ENCODE assay signal across 16 cellular contexts in the genomic region with DNA sequence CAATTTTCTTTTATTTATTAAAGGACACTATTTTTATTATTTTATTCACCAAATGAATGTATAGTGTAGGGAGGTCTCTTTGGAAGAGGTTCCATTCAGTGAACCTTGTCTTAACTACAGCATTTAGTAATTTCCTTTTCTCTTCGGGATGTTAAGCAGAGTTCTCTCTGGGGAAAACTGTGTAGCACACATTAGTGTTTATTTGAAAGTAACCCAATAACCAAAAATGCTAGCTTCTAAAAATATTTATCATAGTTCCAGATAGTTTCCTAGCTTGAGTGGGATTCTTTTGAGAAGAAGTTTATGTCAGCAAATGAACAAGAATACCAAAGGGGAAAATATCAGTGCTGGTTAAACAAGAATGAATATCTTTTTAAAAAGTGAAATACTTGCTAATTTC.
A peak's percentile ranks its signal among the peaks of the same experiment; 100 is the strongest.
DNase-seq lines count a peak whose midpoint lies in the region; ATAC-seq, FAIRE-seq and TF ChIP-seq lines count a peak whose summit lies in the region.
"Had no signal": no experiment of that assay in that cellular context is flagged by ENCODE, and none has a peak within 500 bp of the region (broad histone marks: within the 10 kb centered on the region; RNA-seq: fewer than 3 reads in every experiment).

No MANE protein-coding gene starts in this region.

- no peak for TF ChIP-seq POLR2A in IMR-90 (IDR thresholded peaks at IDR 0.05; ENCODE audit: low read depth, low read length)
- TF ChIP-seq POLR2A in prostate gland (IDR thresholded peaks at IDR 0.05): no peak

- intact Hi-C loops in IMR-90 (cut with micrococcal nuclease): loop anchor here (5.0 kb wide), 1 partner anchor 45 kb away; no protein-coding TSS in a partner anchor
- intact Hi-C loops in prostate gland (cut with DNase I): loop anchor here (5.0 to 10.0 kb wide), 2 partner anchors 80 to 413 kb away; partner anchors contain the start of genes CLIC4, NIPAL3 and STPG1

- no peak overlapping the region for H3K4ac ChIP-seq in IMR-90 (ENCODE audit: low read depth, low read length)

- H3K36me3 ChIP-seq in IMR-90 (ENCODE audit: control insufficient read depth, insufficient read depth, low read length) (peaks cover 1% of the 10 kb centered on the region; the same call in 1 of the 2 replicates), osteoblast (ENCODE audit: insufficient read depth, low read length) (peaks cover 41% of the 10 kb centered on the region), prostate gland (no peaks in the 10 kb centered on the region), small intestine (ENCODE audit: control insufficient read depth in 2 of 2, insufficient read depth in 2 of 2, low read length in 2 of 2) (no peaks in the 10 kb centered on the region)

- no peak overlapping the region for H4K8ac ChIP-seq in IMR-90 (ENCODE audit: low read depth in 2 of 2, low read length in 2 of 2)

- H3K79me1 ChIP-seq in IMR-90 (ENCODE audit: low read depth in 1 of 2, low read length in 2 of 2): peaks cover 0 to 40% of the 10 kb centered on the region in 2 experiments; a peak in 2 of 4 replicates

- no peak for FAIRE-seq in D721Med (lab: Jason Lieb, UNC)
- no peak for FAIRE-seq in small intestine (lab: Jason Lieb, UNC)
- FAIRE-seq: colon, frontal cortex had no signal

- no TSS peak for BruUV-seq in IMR-90 (replicated peaks; lab: Mats Ljungman, UMichigan)

- H3K14ac ChIP-seq in IMR-90 (replicated peaks; ENCODE audit: low read depth, low read length): no peak overlapping the region

- no peak overlapping the region for H3K4me3 ChIP-seq in IMR-90 (ENCODE audit: insufficient read depth, low read depth, low read length)
- no peak overlapping the region for H3K4me3 ChIP-seq in choroid plexus epithelial cell (ENCODE audit: low read depth, low read length)
- no peak overlapping the region for H3K4me3 ChIP-seq in osteoblast (ENCODE audit: insufficient read depth, low read length)
- H3K4me3 ChIP-seq in prostate gland: no peak overlapping the region
- H3K4me3 ChIP-seq in small intestine (ENCODE audit: low read depth in 1 of 2, low read length in 2 of 2): no peak overlapping the region
- H3K4me3 ChIP-seq: testis had no signal

- no peak overlapping the region for H2AK9ac ChIP-seq in IMR-90 (replicated peaks; ENCODE audit: low read depth, low read length, poor library complexity)

- H2BK5ac ChIP-seq in IMR-90 (ENCODE audit: low read depth, low read length, poor library complexity, severe bottlenecking): peak overlapping the region; percentile 87

- no peak overlapping the region for H4K91ac ChIP-seq in IMR-90 (ENCODE audit: insufficient read depth, low read depth, low read length)

- H3K79me2 ChIP-seq in osteoblast (ENCODE audit: insufficient read depth, low read length): peaks cover 92% of the 10 kb centered on the region

- POLR2A ChIA-PET in IMR-90 (lab: Charles Lee; ENCODE audit: unreplicated experiment): interaction anchor here (0.7 kb wide), 1 partner anchor 144 kb away, joined by 4 read pairs; no protein-coding TSS in a partner anchor

- DNase-seq in AG09319 (ENCODE audit: extremely low read depth, low read depth): peak; percentile 7
- DNase-seq in IMR-90: peak; percentile 44
- peak; percentile 55 for DNase-seq in choroid plexus epithelial cell (ENCODE audit: low read depth)
- DNase-seq in osteoblast (ENCODE audit: insufficient read length, low spot score, missing footprints): no peak
- no peak for DNase-seq in prostate gland (ENCODE audit: low spot score)
- DNase-seq in D721Med (ENCODE audit: insufficient read length, low spot score): no peak
- no peak for DNase-seq in small intestine
- DNase-seq: activated CD8-positive, alpha-beta memory T cell treated with anti-CD3 and anti-CD28 coated beads for 24 hours; DMS79; NCI-H524; SHP77 treated with DMSO at 0.1 percent for 48 hours; testis had no signal

- no peak overlapping the region for H2BK120ac ChIP-seq in IMR-90 (ENCODE audit: low read depth, low read length)

- in situ Hi-C loops in IMR-90 (cut with MboI; ENCODE audit: low sequenced_read_pairs): no loop called here

- H4K20me1 ChIP-seq in IMR-90 (ENCODE audit: insufficient read depth, low read length) (peaks cover 88% of the 10 kb centered on the region), osteoblast (ENCODE audit: insufficient read depth, low read length) (peaks cover 88% of the 10 kb centered on the region)

- H3K18ac ChIP-seq in IMR-90 (ENCODE audit: low read depth, low read length): no peak overlapping the region

- H2AFZ ChIP-seq in IMR-90 (replicated peaks; ENCODE audit: low read length, poor library complexity) (no peak overlapping the region), osteoblast (ENCODE audit: low read length) (no peak overlapping the region)

- no peak overlapping the region for H4K5ac ChIP-seq in IMR-90 (ENCODE audit: low read depth, low read length)

- WGBS in IMR-90 (ENCODE audit: extremely low coverage in 2 of 2, insufficient read length in 1 of 2), 2 experiments: no CpG with 5 or more reads among the region's 1 CpG
- 55% methylated on average over 1 of the region's 1 CpG for WGBS in prostate gland
- 45 to 83% (median 66%) methylated on average over 1 of the region's 1 CpG for WGBS in small intestine, 3 donors

- peaks cover 11% of the 10 kb centered on the region for H3K9me1 ChIP-seq in IMR-90 (ENCODE audit: insufficient read depth, low read length)

- H3K56ac ChIP-seq in IMR-90 (ENCODE audit: extremely low read depth, insufficient read depth, low read length): no peak overlapping the region

- no peak for TF ChIP-seq CTCF in AG09319 (IDR thresholded peaks at IDR 0.05; ENCODE audit: low read depth, low read length)
- no peak for TF ChIP-seq CTCF in IMR-90 (conservative IDR thresholded peaks at IDR 0.05; ENCODE audit: low read depth, low read length)
- TF ChIP-seq CTCF in choroid plexus epithelial cell (conservative IDR thresholded peaks at IDR 0.05; ENCODE audit: low read depth, low read length): no peak
- TF ChIP-seq CTCF in osteoblast (IDR thresholded peaks at IDR 0.05; ENCODE audit: extremely low read depth, low read depth, low read length): no peak
- no peak for TF ChIP-seq CTCF in prostate gland (IDR thresholded peaks at IDR 0.05)
- no peak for TF ChIP-seq CTCF in D721Med (IDR thresholded peaks at IDR 0.05; ENCODE audit: insufficient read depth, missing control alignments)

- H3K23ac ChIP-seq in IMR-90 (ENCODE audit: low read depth, low read length): no peak overlapping the region

- H3K4me1 ChIP-seq in IMR-90 (ENCODE audit: control insufficient read depth, insufficient read depth, low read length) (peaks cover 19% of the 10 kb centered on the region), osteoblast (ENCODE audit: insufficient read depth, low read length) (peaks cover 43% of the 10 kb centered on the region), prostate gland (replicated peaks) (no peaks in the 10 kb centered on the region), small intestine (ENCODE audit: control insufficient read depth in 2 of 2, insufficient read depth in 1 of 2, low read depth in 1 of 2, low read length in 1 of 2) (no peaks in the 10 kb centered on the region)

- dilution Hi-C loops in IMR-90 (cut with HindIII; ENCODE audit: low sequenced_read_pairs, unreplicated experiment): no loop called here

- H3K27ac ChIP-seq in IMR-90 (ENCODE audit: insufficient read depth, low read length): peak overlapping the region; percentile 47; the same call in 1 of the 2 replicates
- H3K27ac ChIP-seq in osteoblast (ENCODE audit: low read depth, low read length): peak overlapping the region; percentile 32
- no peak overlapping the region for H3K27ac ChIP-seq in prostate gland
- H3K27ac ChIP-seq in small intestine (ENCODE audit: low read depth in 1 of 2, low read length in 1 of 2): no peak overlapping the region

- H3K4me2 ChIP-seq in IMR-90 (ENCODE audit: low read depth, low read length) (peak overlapping the region; percentile 69; the same call in 1 of the 2 replicates), osteoblast (ENCODE audit: insufficient read depth, low read length) (peak overlapping the region; percentile 30)

- TF ChIP-seq RAD21 in IMR-90 (IDR thresholded peaks at IDR 0.05; ENCODE audit: low read length): no peak

- H3K27me3 ChIP-seq in IMR-90 (ENCODE audit: control insufficient read depth, insufficient read depth, low read length) (no peaks in the 10 kb centered on the region), osteoblast (ENCODE audit: insufficient read depth, low read length) (no peaks in the 10 kb centered on the region), prostate gland (replicated peaks; ENCODE audit: insufficient read depth) (no peaks in the 10 kb centered on the region), small intestine (ENCODE audit: control insufficient read depth in 2 of 2, insufficient read depth in 2 of 2, low read length in 2 of 2) (no peaks in the 10 kb centered on the region)
- H3K27me3 ChIP-seq: testis had no signal

- CTCF ChIA-PET in IMR-90 (lab: Yijun Ruan, JAX): interaction anchor here (0.6 to 1.2 kb wide), 5 partner anchors 23 to 273 kb away, joined by 3 to 4 read pairs (median 4); no protein-coding TSS in a partner anchor

- ATAC-seq in IMR-90 (ENCODE audit: low read depth): peak; percentile 62
- ATAC-seq in GM19328 (IDR thresholded peaks at IDR 0.05; ENCODE audit: unreplicated experiment): no peak
- ATAC-seq: activated naive CD4-positive, alpha-beta T cell treated with anti-CD3 and anti-CD28 coated beads, Interleukin-2, amount 50 U/mL, for 72 hours had no signal

- H2AK5ac ChIP-seq in IMR-90 (ENCODE audit: low read depth, low read length): no peak overlapping the region

- H3K9me3 ChIP-seq in IMR-90 (ENCODE audit: control insufficient read depth, insufficient read depth, low read length) (no peaks in the 10 kb centered on the region), osteoblast (ENCODE audit: low read depth, low read length) (no peaks in the 10 kb centered on the region), prostate gland (no peaks in the 10 kb centered on the region), small intestine (ENCODE audit: control insufficient read depth, low read depth) (no peaks in the 10 kb centered on the region)
- H3K9me3 ChIP-seq: testis had no signal

- H2BK15ac ChIP-seq in IMR-90 (ENCODE audit: low read depth, low read length): no peak overlapping the region

- H3K9ac ChIP-seq in IMR-90 (ENCODE audit: low read depth, low read length): no peak overlapping the region; the same call in 1 of the 2 replicates

- H2BK20ac ChIP-seq in IMR-90 (ENCODE audit: low read depth, low read length): no peak overlapping the region

TF ChIP-seq in IMR-90, 13 proteins besides CTCF, POLR2A, EP300 and RAD21 (continues in another document):
- TF ChIP-seq MAZ (IDR thresholded peaks at IDR 0.05; ENCODE audit: borderline replicate concordance, low read depth, low read length): no peak
- TF ChIP-seq RFX5 (IDR thresholded peaks at IDR 0.05; ENCODE audit: low read depth, low read length): no peak
- TF ChIP-seq, protein P1, sequence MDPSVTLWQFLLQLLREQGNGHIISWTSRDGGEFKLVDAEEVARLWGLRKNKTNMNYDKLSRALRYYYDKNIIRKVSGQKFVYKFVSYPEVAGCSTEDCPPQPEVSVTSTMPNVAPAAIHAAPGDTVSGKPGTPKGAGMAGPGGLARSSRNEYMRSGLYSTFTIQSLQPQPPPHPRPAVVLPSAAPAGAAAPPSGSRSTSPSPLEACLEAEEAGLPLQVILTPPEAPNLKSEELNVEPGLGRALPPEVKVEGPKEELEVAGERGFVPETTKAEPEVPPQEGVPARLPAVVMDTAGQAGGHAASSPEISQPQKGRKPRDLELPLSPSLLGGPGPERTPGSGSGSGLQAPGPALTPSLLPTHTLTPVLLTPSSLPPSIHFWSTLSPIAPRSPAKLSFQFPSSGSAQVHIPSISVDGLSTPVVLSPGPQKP (IDR thresholded peaks at IDR 0.05; ENCODE audit: borderline replicate concordance, low read depth, low read length): no peak

Comparison
In these comparisons a context has a peak if more than half of its experiments do, and no peak if none do; other contexts are left out.
1. DNase-seq: peak in AG09319 (single experiment), IMR-90 (single experiment) and choroid plexus epithelial cell (single experiment); none in osteoblast (single experiment), prostate gland (single experiment), D721Med (single experiment) and small intestine (single experiment).
2. H3K27ac ChIP-seq: peak in IMR-90 (single experiment) and osteoblast (single experiment); none in prostate gland (0 of 2) and small intestine (0 of 2).